Comparison of ENCODE assay signal across 1 cellular context in genomic region chr1:168178638-168179410, GRCh38.
TF ChIP-seq lines count a peak whose summit lies in the region.

Gene TIPRL (plus strand): TSS chr1:168178962. CDS start chr1:168179078, 116 bp downstream.

TF ChIP-seq in HepG2, 621 proteins besides CTCF, POLR2A, EP300 and RAD21 (continued from another document and continues in another):
- TF ChIP-seq ZNF407 (CRISPR knock-in tag; IDR thresholded peaks at IDR 0.05; ENCODE audit: not compliant biosample characterization) (peak; percentile 74), TFDP2 (CRISPR knock-in tag; IDR thresholded peaks at IDR 0.05) (peak; percentile 62), HMGXB4 (CRISPR knock-in tag; IDR thresholded peaks at IDR 0.05; ENCODE audit: borderline replicate concordance in 1 of 2, low read depth in 1 of 2) (peak; percentile 90 to 91), SCMH1 (CRISPR knock-in tag; IDR thresholded peaks at IDR 0.05; ENCODE audit: borderline replicate concordance) (no peak), SAP130 (CRISPR knock-in tag; IDR thresholded peaks at IDR 0.05; ENCODE audit: low read depth) (peak; percentile 92), STAT5B (CRISPR knock-in tag; IDR thresholded peaks at IDR 0.05) (no peak), YEATS4 (CRISPR knock-in tag; IDR thresholded peaks at IDR 0.05; ENCODE audit: borderline replicate concordance) (peak; percentile 67), DNMT3B (CRISPR knock-in tag; conservative IDR thresholded peaks at IDR 0.05) (no peak), ARHGAP35 (CRISPR knock-in tag; IDR thresholded peaks at IDR 0.05; ENCODE audit: borderline replicate concordance) (0 out of 2 replicates have a peak, but pooled peaks have one; percentile 22), ZBTB40 (IDR thresholded peaks at IDR 0.05) (peak; percentile 30), ZBTB40 (CRISPR knock-in tag; IDR thresholded peaks at IDR 0.05) (peak; percentile 70; the same call in 1 of the 2 replicates), ZNF430 (CRISPR knock-in tag; IDR thresholded peaks at IDR 0.05) (0 out of 2 replicates have a peak, but pooled peaks have one; percentile 71), RBFOX2 (IDR thresholded peaks at IDR 0.05; ENCODE audit: low read depth, low read length) (peak; percentile 85), ATF7-NPFF (CRISPR knock-in tag; IDR thresholded peaks at IDR 0.05; ENCODE audit: low read depth) (peak; percentile 72), SNAPC5 (CRISPR knock-in tag; IDR thresholded peaks at IDR 0.05; ENCODE audit: borderline replicate concordance) (no peak), SRF (IDR thresholded peaks at IDR 0.05; ENCODE audit: low read depth, low read length) (peak; percentile 27; the same call in 1 of the 2 replicates), CBX5 (CRISPR knock-in tag; IDR thresholded peaks at IDR 0.05; ENCODE audit: borderline replicate concordance) (peak; percentile 33; the same call in 1 of the 2 replicates), ZXDC (CRISPR knock-in tag; IDR thresholded peaks at IDR 0.05) (no peak), ZNF263 (CRISPR knock-in tag; IDR thresholded peaks at IDR 0.05) (peak; percentile 93), ARID5B (CRISPR knock-in tag; IDR thresholded peaks at IDR 0.05) (peak; percentile 71), TBX2 (CRISPR knock-in tag; IDR thresholded peaks at IDR 0.05; ENCODE audit: borderline replicate concordance) (peak; percentile 74), FOSL2 (CRISPR knock-in tag; IDR thresholded peaks at IDR 0.05) (peak; percentile 63), ELF4 (CRISPR knock-in tag; IDR thresholded peaks at IDR 0.05; ENCODE audit: borderline replicate concordance) (peak; percentile 49; the same call in 1 of the 2 replicates), THAP11 (CRISPR knock-in tag; IDR thresholded peaks at IDR 0.05) (peak; percentile 93)
